Comparison of ENCODE assay signal across 8 cellular contexts in the genomic region with DNA sequence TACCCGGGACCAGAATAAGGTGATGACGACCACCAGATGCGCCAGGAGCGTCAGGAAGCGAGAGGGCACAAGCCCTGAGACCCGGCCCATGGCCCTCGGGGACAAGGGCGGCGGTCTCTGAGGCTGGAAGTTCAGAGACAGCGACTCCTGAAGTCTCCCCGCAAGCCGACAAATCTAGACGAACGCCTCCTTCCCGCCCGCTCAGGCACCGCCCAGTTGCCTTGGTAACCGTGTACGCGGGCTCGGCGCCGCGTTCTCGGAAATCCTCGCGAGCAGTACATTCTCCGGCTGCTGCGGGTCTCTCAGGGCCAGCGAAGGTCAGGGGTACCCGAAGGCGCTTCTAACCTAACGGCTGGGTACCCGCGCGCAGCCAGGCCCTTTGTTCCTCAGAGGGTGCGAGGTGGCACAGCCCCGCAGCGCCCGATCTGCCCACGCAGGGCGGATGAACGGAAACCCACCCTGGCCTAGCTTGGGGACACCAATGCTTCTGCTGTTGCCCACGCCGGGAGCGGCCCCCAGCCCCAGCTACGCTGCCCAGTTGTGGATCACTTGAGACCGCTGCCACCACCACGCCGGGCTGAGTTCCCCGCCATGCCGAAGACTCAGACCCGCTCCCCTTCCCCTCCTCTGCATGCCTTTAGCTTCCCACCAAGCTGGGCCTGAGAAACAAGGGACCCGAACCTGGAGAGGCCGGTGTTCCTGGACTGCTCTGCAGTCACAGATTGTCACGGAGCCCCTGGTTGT. TPM values are rescaled to one million over a fixed set of nuclear protein-coding genes. Genes with fewer than 3 reads are reported as not detected.
DNase-seq lines count a peak whose midpoint lies in the region; ATAC-seq and TF ChIP-seq lines count a peak whose summit lies in the region.

TMEM107 (minus strand) TSS at position 184 of the 744 bp plus-strand sequence; CDS start at position 90, 94 bp downstream.

- DNase-seq in Caki2 (ENCODE audit: low read depth), result peak; percentile 83
- DNase-seq in GOT3 (lab: John Stamatoyannopoulos, UW), result peak; percentile 44
- peak; percentile 32 for DNase-seq in NCI-H1417 treated with DMSO at 0.1 percent for 48 hours (lab: John Stamatoyannopoulos, UW)
- DNase-seq in T1000 (lab: John Stamatoyannopoulos, UW), result peak; percentile 72
- DNase-seq in astrocyte of the cerebellum (ENCODE audit: low read depth), result no peak
- peak; percentile 83 for DNase-seq in hepatic stellate cell (ENCODE audit: low spot score)

- H3K4me1 ChIP-seq in rectal smooth muscle tissue (ENCODE audit: control insufficient read depth, insufficient read depth, low read length), result peaks cover 16% of the 10 kb centered on the region

- in situ Hi-C loops in Caki2 (cut with HindIII; ENCODE audit: low pct_unique_long_range_greater_than_20kb, low sequenced_read_pairs) (no loop called here), astrocyte of the cerebellum (cut with HindIII; ENCODE audit: low sequenced_read_pairs) (loop anchor here (25.0 kb wide), 1 partner anchor 136 kb away; the partner anchor contains the start of gene ARHGEF15)

- H3K27me3 ChIP-seq in rectal smooth muscle tissue (ENCODE audit: control insufficient read depth, insufficient read depth, low read length), result no peaks in the 10 kb centered on the region

- H3K4me3 ChIP-seq in astrocyte of the cerebellum (ENCODE audit: low read depth, low read length) (peak within 1 kb of the TSS; percentile 53), rectal smooth muscle tissue (ENCODE audit: low read length) (peak within 1 kb of the TSS; percentile 89)

- no peaks in the 10 kb centered on the region for H3K36me3 ChIP-seq in rectal smooth muscle tissue (ENCODE audit: control insufficient read depth, insufficient read depth, low read length)

- H3K27ac ChIP-seq in rectal smooth muscle tissue (ENCODE audit: low read depth, low read length), result peak within 1 kb of the TSS; percentile 73

- TF ChIP-seq CTCF in astrocyte of the cerebellum (IDR thresholded peaks at IDR 0.05; ENCODE audit: low read depth, low read length, missing control alignments), result no peak

- ATAC-seq in GM18520 (IDR thresholded peaks at IDR 0.05; ENCODE audit: unreplicated experiment), result no peak

- H3K9ac ChIP-seq in rectal smooth muscle tissue (ENCODE audit: low read length), result peak within 1 kb of the TSS; percentile 66

RNA-seq across cellular contexts. Expression of gene TMEM107, which starts in this region (rescaled TPM):
- total RNA-seq in Caki2 (2014; rRNA removed; shearing (Covaris generic); ENCODE audit: low replicate concordance), result 47.8 and 62.4 TPM in 2 replicates
